20 cellular contexts compared by ENCODE assay signal in genomic region chr4:163070023-163070422, GRCh38.
A peak's percentile ranks its signal among the peaks of the same experiment; 100 is the strongest.
DNase-seq lines count a peak whose midpoint lies in the region; FAIRE-seq and TF ChIP-seq lines count a peak whose summit lies in the region.
"Had no signal": no experiment of that assay in that cellular context is flagged by ENCODE, and none has a peak within 500 bp of the region (broad histone marks: within the 10 kb centered on the region; RNA-seq: fewer than 3 reads in every experiment).

No MANE protein-coding gene starts in this region.

- peaks cover 15% of the 10 kb centered on the region for H3K9me3 ChIP-seq in MG63
- H3K9me3 ChIP-seq: BLaER1 treated with 17β-estradiol and CSF1 and Interleukin-3, amounts not matched to agents 10 nM and 100 nM had no signal

- no peak overlapping the region for H3K4me3 ChIP-seq in MG63
- no peak overlapping the region for H3K4me3 ChIP-seq in bronchial epithelial cell (ENCODE audit: low read depth, low read length)
- H3K4me3 ChIP-seq: BLaER1 treated with 17β-estradiol and CSF1 and Interleukin-3, amounts not matched to agents 10 nM and 100 nM; GM12878; GM23338; K562 had no signal

- TF ChIP-seq CTCF in bronchial epithelial cell (IDR thresholded peaks at IDR 0.05; ENCODE audit: insufficient read depth, low read length, severe bottlenecking), result no peak

- DNase-seq in EL (peak; percentile 20), MG63 (peak; percentile 81), bronchial epithelial cell (ENCODE audit: low read depth) (peak; percentile 21), kidney tubule cell (ENCODE audit: low spot score) (peak; percentile 14), mesenteric fat pad (ENCODE audit: low spot score) (no peak), NCI-H2227 (lab: John Stamatoyannopoulos, UW; ENCODE audit: unreplicated experiment) (no peak), SW480 (ENCODE audit: low spot score) (no peak)
- DNase-seq: Calu3; CD8-positive, alpha-beta T cell; DMS79 treated with DMSO at 0.1 percent for 48 hours; GF-D8; HCEC 1CT; IMR-90 had no signal

- H3K27me3 ChIP-seq in MG63, result no peaks in the 10 kb centered on the region
- H3K27me3 ChIP-seq in bronchial epithelial cell (ENCODE audit: control insufficient read depth, insufficient read depth, low read length), result no peaks in the 10 kb centered on the region
- H3K27me3 ChIP-seq: BLaER1 treated with 17β-estradiol and CSF1 and Interleukin-3, amounts not matched to agents 10 nM and 100 nM had no signal

- no peak for FAIRE-seq in bronchial epithelial cell (lab: Jason Lieb, UNC)
- FAIRE-seq: GM12878, GM18507, H54, HTR-8/SVneo, K562 had no signal

- H3K36me3 ChIP-seq in MG63 (no peaks in the 10 kb centered on the region), bronchial epithelial cell (ENCODE audit: control insufficient read depth, insufficient read depth, low read length) (no peaks in the 10 kb centered on the region)
- H3K36me3 ChIP-seq: BLaER1 treated with 17β-estradiol and CSF1 and Interleukin-3, amounts not matched to agents 10 nM and 100 nM had no signal

Comparison
In these comparisons a context has a peak if more than half of its experiments do, and no peak if none do; other contexts are left out.
1. DNase-seq: peak in EL (single experiment), MG63 (single experiment), bronchial epithelial cell (single experiment) and kidney tubule cell (single experiment); none in mesenteric fat pad (single experiment), NCI-H2227 (single experiment) and SW480 (single experiment).